22 cellular contexts compared by ENCODE assay signal in the genomic region with DNA sequence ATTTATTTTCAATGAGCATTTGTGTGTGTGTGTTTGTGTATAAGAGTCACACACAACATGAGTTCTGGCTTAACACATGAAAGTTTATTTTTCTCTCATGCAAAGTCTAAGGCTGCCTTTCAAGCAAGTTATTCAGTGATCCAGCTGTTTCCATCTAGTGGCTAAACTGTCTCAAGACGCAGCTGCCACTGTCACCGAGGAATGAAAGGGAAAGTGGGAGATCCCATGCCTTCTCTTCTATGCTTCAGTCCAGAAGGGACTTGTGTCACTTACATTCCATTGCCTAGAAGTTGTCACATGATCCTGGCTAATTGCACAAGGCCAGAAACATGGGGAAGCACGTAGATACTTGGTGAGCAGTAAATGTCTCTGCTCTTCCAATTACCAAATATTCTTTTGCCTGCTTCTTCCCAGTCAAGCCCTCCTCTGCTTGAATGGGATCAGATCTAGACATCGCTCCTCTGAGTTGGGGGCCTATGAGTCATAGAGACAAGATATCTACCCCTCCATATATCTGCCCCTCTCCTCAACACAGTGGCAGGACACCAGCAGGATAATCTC. TPM values are rescaled to one million over a fixed set of nuclear protein-coding genes. Genes with fewer than 3 reads are reported as not detected.
DNase-seq lines count a peak whose midpoint lies in the region; FAIRE-seq and TF ChIP-seq lines count a peak whose summit lies in the region.
"Had no signal": no experiment of that assay in that cellular context is flagged by ENCODE, and none has a peak within 500 bp of the region (broad histone marks: within the 10 kb centered on the region; RNA-seq: fewer than 3 reads in every experiment).

No MANE protein-coding gene starts in this region.

- peaks cover 2% of the 10 kb centered on the region for H3K9me3 Mint-ChIP-seq in neural progenitor cell
- H3K9me3 Mint-ChIP-seq in CD4-positive, alpha-beta memory T cell, result peaks cover 0 to 5% (median 0%) of the 10 kb centered on the region in 8 donors
- H3K9me3 Mint-ChIP-seq: activated naive CD4-positive, alpha-beta T cell treated with anti-CD3 and anti-CD28 coated beads, Interleukin-2, amount 10 ng/mL, durations not matched to agents 7 days and 5 days; T-helper 1 cell treated with Interleukin-12 subunit alpha and Interleukin-12 subunit beta and Interleukin-4 antibody, amounts not matched to agents 30 μg/mL and 1 μg/mL, for 36 hours had no signal

- CTCF ChIA-PET in H1 (lab: Charles Lee; ENCODE audit: partially characterized antibody), result interaction anchor here (0.9 to 2.1 kb wide), 3 partner anchors 9 to 143 kb away, joined by 3 to 5 read pairs (median 5); no protein-coding TSS in a partner anchor
- CTCF ChIA-PET in CD4-positive, alpha-beta memory T cell (lab: Charles Lee; ENCODE audit: partially characterized antibody), result no interaction called here

- TF ChIP-seq EP300 in H1 (IDR thresholded peaks at IDR 0.05; ENCODE audit: borderline replicate concordance in 1 of 2, low read depth in 2 of 2, low read length in 2 of 2), result no peak

- H3K4me2 ChIP-seq in H1 (ENCODE audit: insufficient read depth in 1 of 2, low read depth in 2 of 2, low read length in 2 of 2) (no peak overlapping the region), neural progenitor cell (no peak overlapping the region), Karpas-422 (ENCODE audit: low read depth, low read length, poor library complexity, severe bottlenecking) (no peak overlapping the region)
- H3K4me2 ChIP-seq: A549 had no signal

- H3K79me1 ChIP-seq in H1 (ENCODE audit: low read depth, low read length), result no peaks in the 10 kb centered on the region

- H3K18ac ChIP-seq in H1 (ENCODE audit: extremely low read depth, low read length), result no peak overlapping the region

- H2BK120ac ChIP-seq in H1 (replicated peaks; ENCODE audit: low read depth, low read length), result no peak overlapping the region

- TF ChIP-seq RAD21 in H1 (IDR thresholded peaks at IDR 0.05 in 1 of 2, conservative IDR thresholded peaks at IDR 0.05 in 1 of 2; ENCODE audit: low read depth in 2 of 2, low read length in 2 of 2), result 0 out of 4 replicates have a peak, but pooled peaks of 1 of the 2 experiments have one; percentile 14

- 0 out of 2 replicates have a peak overlapping the region, but pooled peaks have one; percentile 26 for H2AFZ ChIP-seq in H1 (ENCODE audit: low read length)
- H2AFZ ChIP-seq in neural progenitor cell (replicated peaks), result no peak overlapping the region
- no peak overlapping the region for H2AFZ ChIP-seq in Karpas-422 (ENCODE audit: low read length)
- H2AFZ ChIP-seq: parathyroid adenoma had no signal

- H2BK20ac ChIP-seq in H1 (ENCODE audit: low read length), result no peak overlapping the region

- intact Hi-C loops in CD4-positive, alpha-beta memory T cell (cut with micrococcal nuclease), result no loop called here

- no peak overlapping the region for H3K14ac ChIP-seq in H1 (ENCODE audit: insufficient read length)

- H4K91ac ChIP-seq in H1 (replicated peaks; ENCODE audit: insufficient read length, low read length), result no peak overlapping the region

- H3K56ac ChIP-seq in H1 (replicated peaks; ENCODE audit: insufficient read length, low read depth, low read length), result no peak overlapping the region

- no peak overlapping the region for H3K4me3 ChIP-seq in AG09309 (ENCODE audit: control insufficient read depth, low read depth, low read length)
- no peak overlapping the region for H3K4me3 ChIP-seq in HFF-Myc (replicated peaks; ENCODE audit: low read depth, low read length)
- H3K4me3 ChIP-seq in H1 (ENCODE audit: extremely low read depth in 1 of 4, insufficient read depth in 2 of 4, low read depth in 3 of 4, low read length in 4 of 4), result no peak overlapping the region
- no peak overlapping the region for H3K4me3 ChIP-seq in neural progenitor cell
- no peak overlapping the region for H3K4me3 ChIP-seq in Karpas-422 (ENCODE audit: low read length)
- no peak overlapping the region for H3K4me3 ChIP-seq in CD4-positive, alpha-beta memory T cell (ENCODE audit: low read length in 2 of 2)
- H3K4me3 ChIP-seq: A549, sigmoid colon, transverse colon had no signal

- H3K4me3 Mint-ChIP-seq in neural progenitor cell, result no peak overlapping the region
- H3K4me3 Mint-ChIP-seq in CD4-positive, alpha-beta memory T cell, result no peak overlapping the region
- H3K4me3 Mint-ChIP-seq: activated naive CD4-positive, alpha-beta T cell treated with anti-CD3 and anti-CD28 coated beads, Interleukin-2, amount 10 ng/mL, durations not matched to agents 7 days and 5 days; T-helper 1 cell treated with Interleukin-12 subunit alpha and Interleukin-12 subunit beta and Interleukin-4 antibody, amounts not matched to agents 30 μg/mL and 1 μg/mL, for 36 hours had no signal

- no peak overlapping the region for H4K5ac ChIP-seq in H1 (ENCODE audit: insufficient read length, low read depth, low read length)

- no peaks in the 10 kb centered on the region for H3K27me3 Mint-ChIP-seq in neural progenitor cell (ENCODE audit: insufficient read depth, low read depth)
- H3K27me3 Mint-ChIP-seq in CD4-positive, alpha-beta memory T cell, result peaks cover 1 to 8% of the 10 kb centered on the region in 2 donors
- H3K27me3 Mint-ChIP-seq: activated naive CD4-positive, alpha-beta T cell treated with anti-CD3 and anti-CD28 coated beads, Interleukin-2, amount 10 ng/mL, durations not matched to agents 7 days and 5 days had no signal

- no peak overlapping the region for H2AK5ac ChIP-seq in H1 (ENCODE audit: low read depth, low read length)

- H3K79me2 ChIP-seq in H1 (ENCODE audit: control insufficient read depth in 1 of 2, insufficient read depth in 2 of 2, low read length in 2 of 2) (no peaks in the 10 kb centered on the region), neural progenitor cell (ENCODE audit: low read depth) (no peaks in the 10 kb centered on the region), Karpas-422 (ENCODE audit: low read length) (no peaks in the 10 kb centered on the region)
- H3K79me2 ChIP-seq: parathyroid adenoma had no signal

- no peak overlapping the region for H3K4ac ChIP-seq in H1 (replicated peaks; ENCODE audit: insufficient read length, low read depth, low read length)

- no peak for FAIRE-seq in H1 (lab: Jason Lieb, UNC)
- FAIRE-seq: A549, astrocyte, keratinocyte had no signal

- H4K8ac ChIP-seq in H1 (ENCODE audit: extremely low read depth, insufficient read depth, low read length), result no peak overlapping the region

- H3K4me1 ChIP-seq in H1 (replicated peaks in 1 of 4; ENCODE audit: control insufficient read depth in 3 of 4, insufficient read depth in 4 of 4, low read length in 3 of 4) (no peaks in the 10 kb centered on the region), neural progenitor cell (no peaks in the 10 kb centered on the region), Karpas-422 (ENCODE audit: low read length) (no peaks in the 10 kb centered on the region)
- no peaks in the 10 kb centered on the region for H3K4me1 ChIP-seq in CD4-positive, alpha-beta memory T cell (ENCODE audit: insufficient read depth, low read length)
- H3K4me1 ChIP-seq: A549, parathyroid adenoma, sigmoid colon, transverse colon had no signal

- H3K27ac ChIP-seq in H1 (ENCODE audit: low read depth, low read length) (no peak overlapping the region), neural progenitor cell (no peak overlapping the region), Karpas-422 (ENCODE audit: low read length) (no peak overlapping the region)
- no peak overlapping the region for H3K27ac ChIP-seq in CD4-positive, alpha-beta memory T cell (ENCODE audit: low read depth, low read length)
- H3K27ac ChIP-seq: A549, parathyroid adenoma, sigmoid colon, transverse colon, WERI-Rb-1 had no signal

- no peak for DNase-seq in AG09309 (ENCODE audit: low read depth)
- no peak for DNase-seq in HFF-Myc (ENCODE audit: extremely low read depth, low read depth)
- no peak for DNase-seq in H1 (ENCODE audit: low read depth in 1 of 2, low spot score in 2 of 2)
- peak; percentile 29 for DNase-seq in neural progenitor cell (ENCODE audit: low spot score)
- DNase-seq in hepatic stellate cell (ENCODE audit: low spot score), result no peak
- DNase-seq in Karpas-422, result no peak
- DNase-seq in OCI-M2 (lab: John Stamatoyannopoulos, UW; ENCODE audit: unreplicated experiment), result no peak
- DNase-seq in CD4-positive, alpha-beta memory T cell, result no peak
- DNase-seq: activated CD4-positive, alpha-beta T cell treated with anti-CD3 and anti-CD28 coated beads, Interleukin-2, amount 50 U/mL, for 48 hours; activated naive CD4-positive, alpha-beta T cell treated with anti-CD3 and anti-CD28 coated beads, Interleukin-2, amount 10 ng/mL, durations not matched to agents 7 days and 5 days; activated T-cell treated with anti-CD3 and anti-CD28 coated beads for 4 hours; hippocampal formation; NCI-H526 treated with DMSO at 0.1 percent for 48 hours; sigmoid colon; stimulated activated naive CD4-positive, alpha-beta T cell treated with Interleukin-2 at 50 U/mL for 16 hours; transverse colon; WERI-Rb-1 had no signal

- H3K9ac ChIP-seq in H1 (replicated peaks in 1 of 4; ENCODE audit: extremely low read depth in 1 of 4, low read depth in 3 of 4, low read length in 3 of 4), result no peak overlapping the region
- H3K9ac ChIP-seq in neural progenitor cell, result no peak overlapping the region
- H3K9ac ChIP-seq in Karpas-422 (ENCODE audit: low read length), result no peak overlapping the region
- H3K9ac ChIP-seq: parathyroid adenoma had no signal

- no peak overlapping the region for H2BK12ac ChIP-seq in H1 (ENCODE audit: low read depth, low read length)

- peaks cover 7% of the 10 kb centered on the region for H3K4me1 Mint-ChIP-seq in neural progenitor cell
- no peaks in the 10 kb centered on the region for H3K4me1 Mint-ChIP-seq in CD4-positive, alpha-beta memory T cell
- H3K4me1 Mint-ChIP-seq: activated naive CD4-positive, alpha-beta T cell treated with anti-CD3 and anti-CD28 coated beads, Interleukin-2, amount 10 ng/mL, durations not matched to agents 7 days and 5 days had no signal

- WGBS in H1 (ENCODE audit: extremely low coverage in 1 of 2, insufficient coverage in 1 of 2, insufficient read length in 1 of 2, insufficient replicate concordance in 2 of 2, low coverage in 1 of 2, low lambda C conversion rate in 2 of 2, missing lambda C conversion rate in 1 of 2), 2 experiments, result 86% methylated on average over 4 of the region's 4 CpGs; no CpG with 5 or more reads in 1 of the 2 experiments

- no peak overlapping the region for H2BK15ac ChIP-seq in H1 (ENCODE audit: low read length)

- H2BK5ac ChIP-seq in H1 (ENCODE audit: low read depth, low read length), result no peak overlapping the region

- H4K20me1 ChIP-seq in H1 (replicated peaks in 1 of 2; ENCODE audit: control insufficient read depth in 1 of 2, insufficient read depth in 2 of 2, low read length in 2 of 2) (no peaks in the 10 kb centered on the region), neural progenitor cell (ENCODE audit: low read depth) (no peaks in the 10 kb centered on the region), Karpas-422 (ENCODE audit: insufficient read depth, low read depth, low read length) (0 out of 2 replicates have a peak, but pooled peaks cover 4% of the 10 kb centered on the region)

- TF ChIP-seq CTCF in AG09309 (IDR thresholded peaks at IDR 0.05; ENCODE audit: control insufficient read depth, insufficient read depth, low read depth, low read length, missing control alignments) (peak; percentile 32), HFF-Myc (IDR thresholded peaks at IDR 0.05; ENCODE audit: low read depth, low read length, missing control alignments) (peak; percentile 6), H1 (IDR thresholded peaks at IDR 0.05; ENCODE audit: control extremely low read depth in 1 of 3, insufficient read depth in 1 of 3, low read depth in 1 of 3, low read length in 3 of 3) (peak in 2 of 3 experiments; percentile 7 to 22; a peak in 2 of 4 replicates), neural progenitor cell (IDR thresholded peaks at IDR 0.05) (peak; percentile 22)

- H3K36me3 Mint-ChIP-seq in neural progenitor cell, result no peaks in the 10 kb centered on the region
- no peaks in the 10 kb centered on the region for H3K36me3 Mint-ChIP-seq in CD4-positive, alpha-beta memory T cell
- H3K36me3 Mint-ChIP-seq: activated naive CD4-positive, alpha-beta T cell treated with anti-CD3 and anti-CD28 coated beads, Interleukin-2, amount 10 ng/mL, durations not matched to agents 7 days and 5 days had no signal

- no peak for TF ChIP-seq POLR2A in H1 (IDR thresholded peaks at IDR 0.05; ENCODE audit: control extremely low read depth in 1 of 2, low read depth in 2 of 2, low read length in 2 of 2)

- H3K36me3 ChIP-seq in H1 (ENCODE audit: control insufficient read depth in 2 of 4, insufficient read depth in 4 of 4, low read length in 3 of 4) (no peaks in the 10 kb centered on the region), neural progenitor cell (no peaks in the 10 kb centered on the region), Karpas-422 (ENCODE audit: insufficient read depth, low read length) (no peaks in the 10 kb centered on the region)
- H3K36me3 ChIP-seq in CD4-positive, alpha-beta memory T cell (ENCODE audit: insufficient read depth, low read length), result no peaks in the 10 kb centered on the region
- H3K36me3 ChIP-seq: sigmoid colon, transverse colon, WERI-Rb-1 had no signal

- H3F3A ChIP-seq in neural progenitor cell (ENCODE audit: low read depth), result no peaks in the 10 kb centered on the region

- H3K27ac Mint-ChIP-seq in neural progenitor cell, result no peak overlapping the region
- no peak overlapping the region for H3K27ac Mint-ChIP-seq in CD4-positive, alpha-beta memory T cell
- H3K27ac Mint-ChIP-seq: activated naive CD4-positive, alpha-beta T cell treated with anti-CD3 and anti-CD28 coated beads, Interleukin-2, amount 10 ng/mL, durations not matched to agents 7 days and 5 days; T-helper 1 cell treated with Interleukin-12 subunit alpha and Interleukin-12 subunit beta and Interleukin-4 antibody, amounts not matched to agents 30 μg/mL and 1 μg/mL, for 36 hours had no signal

- no peaks in the 10 kb centered on the region; a peak in 1 of 7 replicates for H3K27me3 ChIP-seq in H1 (replicated peaks in 1 of 4; ENCODE audit: control insufficient read depth in 3 of 4, extremely low read depth in 1 of 4, insufficient read depth in 3 of 4, low read length in 3 of 4)
- peaks cover 8% of the 10 kb centered on the region for H3K27me3 ChIP-seq in neural progenitor cell
- no peaks in the 10 kb centered on the region for H3K27me3 ChIP-seq in Karpas-422 (ENCODE audit: low read length)
- H3K27me3 ChIP-seq in CD4-positive, alpha-beta memory T cell (ENCODE audit: insufficient read depth, low read length), result no peaks in the 10 kb centered on the region
- H3K27me3 ChIP-seq: sigmoid colon, transverse colon had no signal

- no peak overlapping the region for H3K23ac ChIP-seq in H1 (ENCODE audit: insufficient read length)

- H3K23me2 ChIP-seq in H1 (ENCODE audit: low read depth, low read length), result no peaks in the 10 kb centered on the region

- POLR2A ChIA-PET in H1 (lab: Charles Lee; ENCODE audit: partially characterized antibody), result interaction anchor here (1.0 kb wide), 1 partner anchor 10 kb away, joined by 3 read pairs; no protein-coding TSS in a partner anchor
- POLR2A ChIA-PET in CD4-positive, alpha-beta memory T cell (lab: Charles Lee; ENCODE audit: partially characterized antibody), result no interaction called here

- H3K9me2 ChIP-seq in Karpas-422 (replicated peaks; ENCODE audit: insufficient read depth, low read length), result no peaks in the 10 kb centered on the region

- H3K9me3 ChIP-seq in H1 (ENCODE audit: insufficient read depth in 2 of 2, low read depth in 1 of 2, low read length in 1 of 2) (no peaks in the 10 kb centered on the region), neural progenitor cell (ENCODE audit: low read depth) (no peaks in the 10 kb centered on the region), Karpas-422 (ENCODE audit: low read length) (no peaks in the 10 kb centered on the region)
- H3K9me3 ChIP-seq in CD4-positive, alpha-beta memory T cell (ENCODE audit: control insufficient read depth in 1 of 2, low read length in 2 of 2), result no peaks in the 10 kb centered on the region
- H3K9me3 ChIP-seq: A549, sigmoid colon, transverse colon had no signal

RNA-seq across cellular contexts. Expression of a gene that starts 30.4 kb away (rescaled TPM):
- 0.86 and 1.1 TPM in 2 replicates for total RNA-seq in H1 (2021; fragmentation: NEBNext Ultra II Directional; extraction: Animal tissue kit (Norgen Biotek cat#: 25700))
- 1.2 and 2.0 TPM in 2 replicates for polyA plus RNA-seq in H1 (2011; rRNA removed)
- 0.84 TPM for polyA plus RNA-seq in H1 (2011; cell fraction: cytosol; rRNA removed)
- polyA plus RNA-seq in H1 (2011; cell fraction: nucleus; rRNA removed), result 1.8 TPM
- 0.98 to 1.5 TPM (median 1.2 TPM) in 4 replicates for polyA plus RNA-seq in H1 (2012, experiment 1 of 2)
- polyA plus RNA-seq in H1 (2012, experiment 2 of 2), result 0.45 TPM
- polyA plus RNA-seq in H1 (2013, experiment 1 of 2), result 1.0 TPM
- 0.83 TPM for polyA plus RNA-seq in H1 (2013, experiment 2 of 2)
- polyA minus RNA-seq in H1 (2011; rRNA and poly(A)+ RNA removed), result 1.9 and 2.0 TPM in 2 replicates
- 1.0 TPM for polyA minus RNA-seq in H1 (2011; cell fraction: cytosol; rRNA and poly(A)+ RNA removed)
- 3.8 TPM for polyA minus RNA-seq in H1 (2011; cell fraction: nucleus; rRNA and poly(A)+ RNA removed)
- total RNA-seq in neural progenitor cell (ENCODE audit: low replicate concordance), result 0.22 and 0.28 TPM in 2 replicates
- not detected in 2 replicates for total RNA-seq in Karpas-422 (2014; rRNA removed; shearing (Covaris generic); ENCODE audit: low replicate concordance)
- not detected for total RNA-seq in CD4-positive, alpha-beta memory T cell
- not detected for polyA plus RNA-seq in CD4-positive, alpha-beta memory T cell
